In the genomic region with DNA sequence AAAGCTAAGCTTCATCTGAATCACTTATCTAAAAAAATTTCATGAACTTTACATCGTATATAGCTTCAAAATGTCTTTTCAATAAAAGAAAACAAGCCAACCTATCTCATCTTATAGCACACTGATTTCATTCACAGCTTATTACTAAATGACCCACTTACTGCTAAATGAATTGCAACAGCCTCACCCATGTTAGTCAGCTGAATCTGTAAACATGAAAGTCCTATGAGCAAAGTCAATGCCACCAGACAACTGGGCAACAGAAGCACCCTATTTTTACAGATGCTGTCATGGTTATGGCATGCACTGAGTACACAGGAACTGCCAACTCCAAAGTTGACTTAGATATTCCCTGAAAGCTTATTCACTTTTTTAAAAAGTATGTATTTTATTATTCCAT, we compare ENCODE assay signal across 1 cellular context.
TF ChIP-seq lines count a peak whose summit lies in the region.

No MANE protein-coding gene starts in this region.

TF ChIP-seq in HepG2, 621 proteins besides CTCF, POLR2A, EP300 and RAD21 (continued from another document):
- TF ChIP-seq, protein P1, sequence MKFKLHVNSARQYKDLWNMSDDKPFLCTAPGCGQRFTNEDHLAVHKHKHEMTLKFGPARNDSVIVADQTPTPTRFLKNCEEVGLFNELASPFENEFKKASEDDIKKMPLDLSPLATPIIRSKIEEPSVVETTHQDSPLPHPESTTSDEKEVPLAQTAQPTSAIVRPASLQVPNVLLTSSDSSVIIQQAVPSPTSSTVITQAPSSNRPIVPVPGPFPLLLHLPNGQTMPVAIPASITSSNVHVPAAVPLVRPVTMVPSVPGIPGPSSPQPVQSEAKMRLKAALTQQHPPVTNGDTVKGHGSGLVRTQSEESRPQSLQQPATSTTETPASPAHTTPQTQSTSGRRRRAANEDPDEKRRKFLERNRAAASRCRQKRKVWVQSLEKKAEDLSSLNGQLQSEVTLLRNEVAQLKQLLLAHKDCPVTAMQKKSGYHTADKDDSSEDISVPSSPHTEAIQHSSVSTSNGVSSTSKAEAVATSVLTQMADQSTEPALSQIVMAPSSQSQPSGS (CRISPR knock-in tag; IDR thresholded peaks at IDR 0.05): peak; percentile 100
- peak; percentile 64; the same call in 1 of the 2 replicates for TF ChIP-seq ZNF792 (CRISPR knock-in tag; IDR thresholded peaks at IDR 0.05)
- TF ChIP-seq, protein P2, sequence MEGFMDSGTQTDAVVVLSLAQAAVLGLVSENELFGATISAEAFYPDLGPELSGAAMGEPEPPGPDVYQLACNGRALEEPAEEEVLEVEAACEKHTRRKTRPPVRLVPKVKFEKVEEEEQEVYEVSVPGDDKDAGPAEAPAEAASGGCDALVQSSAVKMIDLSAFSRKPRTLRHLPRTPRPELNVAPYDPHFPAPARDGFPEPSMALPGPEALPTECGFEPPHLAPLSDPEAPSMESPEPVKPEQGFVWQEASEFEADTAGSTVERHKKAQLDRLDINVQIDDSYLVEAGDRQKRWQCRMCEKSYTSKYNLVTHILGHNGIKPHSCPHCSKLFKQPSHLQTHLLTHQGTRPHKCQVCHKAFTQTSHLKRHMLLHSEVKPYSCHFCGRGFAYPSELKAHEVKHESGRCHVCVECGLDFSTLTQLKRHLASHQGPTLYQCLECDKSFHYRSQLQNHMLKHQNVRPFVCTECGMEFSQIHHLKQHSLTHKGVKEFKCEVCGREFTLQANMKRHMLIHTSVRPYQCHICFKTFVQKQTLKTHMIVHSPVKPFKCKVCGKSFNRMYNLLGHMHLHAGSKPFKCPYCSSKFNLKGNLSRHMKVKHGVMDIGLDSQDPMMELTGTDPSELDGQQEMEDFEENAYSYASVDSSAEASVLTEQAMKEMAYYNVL (CRISPR knock-in tag; IDR thresholded peaks at IDR 0.05; ENCODE audit: borderline replicate concordance): peak; percentile 51; the same call in 1 of the 2 replicates
- peak; percentile 61; the same call in 1 of the 2 replicates for TF ChIP-seq ZNF747 (CRISPR knock-in tag; IDR thresholded peaks at IDR 0.05; ENCODE audit: borderline replicate concordance)
- TF ChIP-seq ZNF780A (CRISPR knock-in tag; IDR thresholded peaks at IDR 0.05): no peak
- peak; percentile 95 for TF ChIP-seq MIXL1 (CRISPR knock-in tag; IDR thresholded peaks at IDR 0.05)
- no peak for TF ChIP-seq ZBTB7A (CRISPR knock-in tag; IDR thresholded peaks at IDR 0.05)
- TF ChIP-seq, protein P3, sequence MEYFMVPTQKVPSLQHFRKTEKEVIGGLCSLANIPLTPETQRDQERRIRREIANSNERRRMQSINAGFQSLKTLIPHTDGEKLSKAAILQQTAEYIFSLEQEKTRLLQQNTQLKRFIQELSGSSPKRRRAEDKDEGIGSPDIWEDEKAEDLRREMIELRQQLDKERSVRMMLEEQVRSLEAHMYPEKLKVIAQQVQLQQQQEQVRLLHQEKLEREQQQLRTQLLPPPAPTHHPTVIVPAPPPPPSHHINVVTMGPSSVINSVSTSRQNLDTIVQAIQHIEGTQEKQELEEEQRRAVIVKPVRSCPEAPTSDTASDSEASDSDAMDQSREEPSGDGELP (IDR thresholded peaks at IDR 0.05; ENCODE audit: borderline replicate concordance, low read depth): peak; percentile 95
- no peak for TF ChIP-seq ZNF562 (CRISPR knock-in tag; IDR thresholded peaks at IDR 0.05; ENCODE audit: borderline replicate concordance)
- TF ChIP-seq ZFY (CRISPR knock-in tag; IDR thresholded peaks at IDR 0.05): no peak
- TF ChIP-seq MBNL3 (CRISPR knock-in tag; conservative IDR thresholded peaks at IDR 0.05): no peak
- 0 out of 2 replicates have a peak, but pooled peaks have one; percentile 46 for TF ChIP-seq HNRNPL (IDR thresholded peaks at IDR 0.05; ENCODE audit: low read depth, low read length)
- peak; percentile 64; the same call in 1 of the 2 replicates for TF ChIP-seq YEATS2 (CRISPR knock-in tag; IDR thresholded peaks at IDR 0.05; ENCODE audit: borderline replicate concordance)
- no peak for TF ChIP-seq SRSF4 (IDR thresholded peaks at IDR 0.05; ENCODE audit: low read depth, low read length, poor library complexity, severe bottlenecking)
- TF ChIP-seq, protein P4, sequence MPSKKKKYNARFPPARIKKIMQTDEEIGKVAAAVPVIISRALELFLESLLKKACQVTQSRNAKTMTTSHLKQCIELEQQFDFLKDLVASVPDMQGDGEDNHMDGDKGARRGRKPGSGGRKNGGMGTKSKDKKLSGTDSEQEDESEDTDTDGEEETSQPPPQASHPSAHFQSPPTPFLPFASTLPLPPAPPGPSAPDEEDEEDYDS (CRISPR knock-in tag; IDR thresholded peaks at IDR 0.05): peak; percentile 31; the same call in 1 of the 2 replicates
- TF ChIP-seq, protein P5, sequence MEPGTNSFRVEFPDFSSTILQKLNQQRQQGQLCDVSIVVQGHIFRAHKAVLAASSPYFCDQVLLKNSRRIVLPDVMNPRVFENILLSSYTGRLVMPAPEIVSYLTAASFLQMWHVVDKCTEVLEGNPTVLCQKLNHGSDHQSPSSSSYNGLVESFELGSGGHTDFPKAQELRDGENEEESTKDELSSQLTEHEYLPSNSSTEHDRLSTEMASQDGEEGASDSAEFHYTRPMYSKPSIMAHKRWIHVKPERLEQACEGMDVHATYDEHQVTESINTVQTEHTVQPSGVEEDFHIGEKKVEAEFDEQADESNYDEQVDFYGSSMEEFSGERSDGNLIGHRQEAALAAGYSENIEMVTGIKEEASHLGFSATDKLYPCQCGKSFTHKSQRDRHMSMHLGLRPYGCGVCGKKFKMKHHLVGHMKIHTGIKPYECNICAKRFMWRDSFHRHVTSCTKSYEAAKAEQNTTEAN (CRISPR knock-in tag; conservative IDR thresholded peaks at IDR 0.05): peak; percentile 64; the same call in 1 of the 2 replicates
- peak; percentile 82 for TF ChIP-seq TCF7 (IDR thresholded peaks at IDR 0.05; ENCODE audit: low read depth)
- 0 out of 2 replicates have a peak, but pooled peaks have one; percentile 62 for TF ChIP-seq NKX3-1 (CRISPR knock-in tag; IDR thresholded peaks at IDR 0.05)
- TF ChIP-seq ZNF547 (CRISPR knock-in tag; IDR thresholded peaks at IDR 0.05): no peak
- TF ChIP-seq ZBTB7B (CRISPR knock-in tag; IDR thresholded peaks at IDR 0.05): 0 out of 2 replicates have a peak, but pooled peaks have one; percentile 34
- peak; percentile 37; the same call in 1 of the 3 replicates for TF ChIP-seq MXI1 (IDR thresholded peaks at IDR 0.05; ENCODE audit: borderline replicate concordance, low read depth, low read length)
- TF ChIP-seq ZNF556 (CRISPR knock-in tag; IDR thresholded peaks at IDR 0.05; ENCODE audit: borderline replicate concordance): peak; percentile 46; the same call in 1 of the 2 replicates
- peak; percentile 98 for TF ChIP-seq FOXO1 (CRISPR knock-in tag; IDR thresholded peaks at IDR 0.05)
- peak; percentile 82; the same call in 1 of the 2 replicates for TF ChIP-seq ZNF331 (CRISPR knock-in tag; IDR thresholded peaks at IDR 0.05)
- TF ChIP-seq ZNF225 (CRISPR knock-in tag; IDR thresholded peaks at IDR 0.05): no peak
- TF ChIP-seq CCDC6 (CRISPR knock-in tag; IDR thresholded peaks at IDR 0.05): no peak
- TF ChIP-seq, protein P6, sequence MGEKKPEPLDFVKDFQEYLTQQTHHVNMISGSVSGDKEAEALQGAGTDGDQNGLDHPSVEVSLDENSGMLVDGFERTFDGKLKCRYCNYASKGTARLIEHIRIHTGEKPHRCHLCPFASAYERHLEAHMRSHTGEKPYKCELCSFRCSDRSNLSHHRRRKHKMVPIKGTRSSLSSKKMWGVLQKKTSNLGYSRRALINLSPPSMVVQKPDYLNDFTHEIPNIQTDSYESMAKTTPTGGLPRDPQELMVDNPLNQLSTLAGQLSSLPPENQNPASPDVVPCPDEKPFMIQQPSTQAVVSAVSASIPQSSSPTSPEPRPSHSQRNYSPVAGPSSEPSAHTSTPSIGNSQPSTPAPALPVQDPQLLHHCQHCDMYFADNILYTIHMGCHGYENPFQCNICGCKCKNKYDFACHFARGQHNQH (CRISPR knock-in tag; IDR thresholded peaks at IDR 0.05): peak; percentile 94
- 0 out of 2 replicates have a peak, but pooled peaks have one; percentile 74 for TF ChIP-seq KLF11 (CRISPR knock-in tag; IDR thresholded peaks at IDR 0.05)
- TF ChIP-seq ZNF350 (CRISPR knock-in tag; IDR thresholded peaks at IDR 0.05; ENCODE audit: borderline replicate concordance, low read depth): no peak
- TF ChIP-seq SSRP1 (CRISPR knock-in tag; IDR thresholded peaks at IDR 0.05): no peak
- peak; percentile 59; the same call in 1 of the 2 replicates for TF ChIP-seq RXRA (CRISPR knock-in tag; IDR thresholded peaks at IDR 0.05)
- TF ChIP-seq, protein P7, sequence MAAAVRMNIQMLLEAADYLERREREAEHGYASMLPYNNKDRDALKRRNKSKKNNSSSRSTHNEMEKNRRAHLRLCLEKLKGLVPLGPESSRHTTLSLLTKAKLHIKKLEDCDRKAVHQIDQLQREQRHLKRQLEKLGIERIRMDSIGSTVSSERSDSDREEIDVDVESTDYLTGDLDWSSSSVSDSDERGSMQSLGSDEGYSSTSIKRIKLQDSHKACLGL (CRISPR knock-in tag; IDR thresholded peaks at IDR 0.05): no peak
- peak; percentile 95 for TF ChIP-seq CEBPB (IDR thresholded peaks at IDR 0.05; ENCODE audit: borderline replicate concordance, low read depth, low read length)
- TF ChIP-seq PITX1 (CRISPR knock-in tag; IDR thresholded peaks at IDR 0.05): peak; percentile 76
- TF ChIP-seq, protein P8, sequence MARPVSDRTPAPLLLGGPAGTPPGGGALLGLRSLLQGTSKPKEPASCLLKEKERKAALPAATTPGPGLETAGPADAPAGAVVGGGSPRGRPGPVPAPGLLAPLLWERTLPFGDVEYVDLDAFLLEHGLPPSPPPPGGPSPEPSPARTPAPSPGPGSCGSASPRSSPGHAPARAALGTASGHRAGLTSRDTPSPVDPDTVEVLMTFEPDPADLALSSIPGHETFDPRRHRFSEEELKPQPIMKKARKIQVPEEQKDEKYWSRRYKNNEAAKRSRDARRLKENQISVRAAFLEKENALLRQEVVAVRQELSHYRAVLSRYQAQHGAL (CRISPR knock-in tag; IDR thresholded peaks at IDR 0.05; ENCODE audit: not compliant biosample characterization): no peak
- TF ChIP-seq ZNF572 (CRISPR knock-in tag; IDR thresholded peaks at IDR 0.05): no peak
- TF ChIP-seq RARA (CRISPR knock-in tag; IDR thresholded peaks at IDR 0.05): peak; percentile 97
- 0 out of 2 replicates have a peak, but pooled peaks have one; percentile 27 for TF ChIP-seq DMAP1 (CRISPR knock-in tag; IDR thresholded peaks at IDR 0.05)
- TF ChIP-seq SPEN (CRISPR knock-in tag; IDR thresholded peaks at IDR 0.05; ENCODE audit: low read depth): no peak; the same call in 1 of the 2 replicates
- no peak for TF ChIP-seq ZNF672 (CRISPR knock-in tag; IDR thresholded peaks at IDR 0.05)
- TF ChIP-seq ZNF549 (CRISPR knock-in tag; IDR thresholded peaks at IDR 0.05): no peak
- no peak for TF ChIP-seq ATF7-NPFF (CRISPR knock-in tag; IDR thresholded peaks at IDR 0.05; ENCODE audit: low read depth)
- TF ChIP-seq, protein P9, sequence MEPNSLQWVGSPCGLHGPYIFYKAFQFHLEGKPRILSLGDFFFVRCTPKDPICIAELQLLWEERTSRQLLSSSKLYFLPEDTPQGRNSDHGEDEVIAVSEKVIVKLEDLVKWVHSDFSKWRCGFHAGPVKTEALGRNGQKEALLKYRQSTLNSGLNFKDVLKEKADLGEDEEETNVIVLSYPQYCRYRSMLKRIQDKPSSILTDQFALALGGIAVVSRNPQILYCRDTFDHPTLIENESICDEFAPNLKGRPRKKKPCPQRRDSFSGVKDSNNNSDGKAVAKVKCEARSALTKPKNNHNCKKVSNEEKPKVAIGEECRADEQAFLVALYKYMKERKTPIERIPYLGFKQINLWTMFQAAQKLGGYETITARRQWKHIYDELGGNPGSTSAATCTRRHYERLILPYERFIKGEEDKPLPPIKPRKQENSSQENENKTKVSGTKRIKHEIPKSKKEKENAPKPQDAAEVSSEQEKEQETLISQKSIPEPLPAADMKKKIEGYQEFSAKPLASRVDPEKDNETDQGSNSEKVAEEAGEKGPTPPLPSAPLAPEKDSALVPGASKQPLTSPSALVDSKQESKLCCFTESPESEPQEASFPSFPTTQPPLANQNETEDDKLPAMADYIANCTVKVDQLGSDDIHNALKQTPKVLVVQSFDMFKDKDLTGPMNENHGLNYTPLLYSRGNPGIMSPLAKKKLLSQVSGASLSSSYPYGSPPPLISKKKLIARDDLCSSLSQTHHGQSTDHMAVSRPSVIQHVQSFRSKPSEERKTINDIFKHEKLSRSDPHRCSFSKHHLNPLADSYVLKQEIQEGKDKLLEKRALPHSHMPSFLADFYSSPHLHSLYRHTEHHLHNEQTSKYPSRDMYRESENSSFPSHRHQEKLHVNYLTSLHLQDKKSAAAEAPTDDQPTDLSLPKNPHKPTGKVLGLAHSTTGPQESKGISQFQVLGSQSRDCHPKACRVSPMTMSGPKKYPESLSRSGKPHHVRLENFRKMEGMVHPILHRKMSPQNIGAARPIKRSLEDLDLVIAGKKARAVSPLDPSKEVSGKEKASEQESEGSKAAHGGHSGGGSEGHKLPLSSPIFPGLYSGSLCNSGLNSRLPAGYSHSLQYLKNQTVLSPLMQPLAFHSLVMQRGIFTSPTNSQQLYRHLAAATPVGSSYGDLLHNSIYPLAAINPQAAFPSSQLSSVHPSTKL (CRISPR knock-in tag; IDR thresholded peaks at IDR 0.05): peak; percentile 100
- TF ChIP-seq ZNF510 (CRISPR knock-in tag; IDR thresholded peaks at IDR 0.05; ENCODE audit: low read depth): no peak
- no peak; the same call in 1 of the 2 replicates for TF ChIP-seq ZNF878 (CRISPR knock-in tag; IDR thresholded peaks at IDR 0.05)
- TF ChIP-seq ZNF839 (CRISPR knock-in tag; IDR thresholded peaks at IDR 0.05; ENCODE audit: borderline replicate concordance): no peak
